Comparison of ENCODE assay signal across 8 cellular contexts in genomic region chr18:9055185-9055584, GRCh38. TPM values are rescaled to one million over a fixed set of nuclear protein-coding genes. Genes with fewer than 3 reads are reported as not detected.
DNase-seq lines count a peak whose midpoint lies in the region; ATAC-seq, FAIRE-seq and TF ChIP-seq lines count a peak whose summit lies in the region.

No MANE protein-coding gene starts in this region.

- no peak for ATAC-seq in GM21528 (IDR thresholded peaks at IDR 0.05; ENCODE audit: low FRiP score, unreplicated experiment)

- peak overlapping the region; percentile 98 for H3K27ac ChIP-seq in OCI-LY3 (ENCODE audit: low read length)
- H3K27ac ChIP-seq in tibial artery: no peak overlapping the region

- H3K79me2 ChIP-seq in OCI-LY3 (ENCODE audit: low read length): 0 out of 2 replicates have a peak, but pooled peaks cover 5% of the 10 kb centered on the region

- H3K4me1 ChIP-seq in OCI-LY3 (ENCODE audit: low read length) (peaks cover 64% of the 10 kb centered on the region), tibial artery (peaks cover 0 to 6% (median 0%) of the 10 kb centered on the region in 4 donors)

- no peaks in the 10 kb centered on the region for H3K27me3 ChIP-seq in OCI-LY3 (ENCODE audit: low read depth, low read length)
- no peaks in the 10 kb centered on the region for H3K27me3 ChIP-seq in tibial artery

- TF ChIP-seq CTCF in OCI-LY3 (IDR thresholded peaks at IDR 0.05; ENCODE audit: low read depth, low read length) (peak; percentile 61), fibroblast of mammary gland (conservative IDR thresholded peaks at IDR 0.05; ENCODE audit: control insufficient read depth, insufficient read depth, low read depth, low read length) (peak; percentile 35), tibial artery (IDR thresholded peaks at IDR 0.05) (peak; percentile 19 to 24)

- FAIRE-seq in GM19239 (lab: Jason Lieb, UNC): peak; percentile 28

- peak overlapping the region; percentile 74 for H3K9ac ChIP-seq in OCI-LY3 (ENCODE audit: low read length)

- DNase-seq in A172 (ENCODE audit: low spot score) (peak; percentile 85), GM19239 (ENCODE audit: insufficient read length, low spot score) (no peak), fibroblast of mammary gland (ENCODE audit: low read depth) (peak; percentile 95), tibial artery (no peak), HuH-7 (ENCODE audit: low spot score) (no peak), NCI-H187 treated with DMSO at 0.1 percent for 48 hours (lab: John Stamatoyannopoulos, UW) (no peak)

- H3K36me3 ChIP-seq in OCI-LY3 (replicated peaks; ENCODE audit: low read depth, low read length) (peaks cover 28% of the 10 kb centered on the region), tibial artery (no peaks in the 10 kb centered on the region)

- intact Hi-C loops in tibial artery (cut with DNase I; ENCODE audit: low total_unique reads): no loop called here

- H2AFZ ChIP-seq in OCI-LY3 (ENCODE audit: low read depth, low read length): peak overlapping the region; percentile 35; the same call in 1 of the 2 replicates

- H4K20me1 ChIP-seq in OCI-LY3 (ENCODE audit: insufficient read depth, low read length): no peaks in the 10 kb centered on the region

- H3K9me3 ChIP-seq in OCI-LY3 (ENCODE audit: insufficient read depth, low read length) (peaks cover 25% of the 10 kb centered on the region), tibial artery (peaks cover 0 to 7% (median 6%) of the 10 kb centered on the region in 3 donors)

- peak overlapping the region; percentile 56 for H3K4me2 ChIP-seq in OCI-LY3 (ENCODE audit: low read length)

- H3K4me3 ChIP-seq in OCI-LY3 (ENCODE audit: low read length) (no peak overlapping the region), fibroblast of mammary gland (ENCODE audit: control insufficient read depth, low read depth, low read length) (no peak overlapping the region), tibial artery (no peak overlapping the region)

RNA-seq across cellular contexts. Expression of gene NDUFV2, which starts 47.3 kb away (rescaled TPM):
- 244 and 300 TPM in 2 replicates for total RNA-seq in A172 (2014; rRNA removed; shearing (Covaris generic))

Comparison
In these comparisons a context has a peak if more than half of its experiments do, and no peak if none do; other contexts are left out.
1. DNase-seq: peak in A172 (single experiment) and fibroblast of mammary gland (single experiment); none in GM19239 (single experiment), tibial artery (0 of 2), HuH-7 (single experiment) and NCI-H187 treated with DMSO at 0.1 percent for 48 hours (single experiment).
2. Peak in every context shown above with its lines, with median percentiles within 50 percentile points of each other: CTCF ChIP-seq.